ENCODE assay signal across 1 cellular context in the genomic region with DNA sequence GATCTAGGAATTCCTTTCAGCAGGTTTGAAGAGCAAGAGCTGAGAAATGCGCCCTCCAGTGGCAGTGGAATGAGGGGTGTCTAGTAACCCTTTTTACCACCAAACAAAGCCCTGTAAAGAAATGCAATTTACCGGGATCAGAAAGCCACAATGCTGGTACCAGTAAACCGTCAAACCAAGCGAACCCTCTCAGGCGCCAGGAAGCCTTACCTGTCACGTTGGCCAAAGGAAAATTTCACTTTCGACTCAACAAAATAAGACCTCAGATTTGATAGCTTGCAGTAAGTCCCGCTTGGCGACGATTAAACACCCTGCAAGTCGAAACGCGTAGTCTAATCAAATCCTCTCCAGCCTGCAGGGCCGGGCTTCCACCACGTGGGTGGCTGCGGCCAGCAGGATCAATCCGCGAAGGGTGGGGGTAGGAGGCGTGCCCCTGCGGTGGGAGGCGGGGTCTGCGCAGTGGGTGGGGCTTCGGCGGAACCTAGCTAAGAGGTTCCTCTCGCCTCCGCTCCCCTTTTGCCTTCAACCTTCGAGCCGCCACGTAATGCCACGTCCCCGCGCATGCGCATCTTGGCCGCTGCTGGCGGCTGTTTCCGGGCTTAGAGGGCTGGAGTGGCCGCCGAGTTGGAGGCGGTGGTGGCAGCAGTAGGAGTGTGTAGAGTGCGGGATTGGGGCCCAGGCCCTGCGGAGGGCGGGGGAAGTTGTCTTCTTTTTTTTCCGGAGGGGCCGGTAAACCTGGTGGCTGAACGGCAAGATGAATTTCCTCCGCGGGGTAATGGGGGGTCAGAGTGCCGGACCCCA.
TF ChIP-seq lines count a peak whose summit lies in the region.

A gene with protein sequence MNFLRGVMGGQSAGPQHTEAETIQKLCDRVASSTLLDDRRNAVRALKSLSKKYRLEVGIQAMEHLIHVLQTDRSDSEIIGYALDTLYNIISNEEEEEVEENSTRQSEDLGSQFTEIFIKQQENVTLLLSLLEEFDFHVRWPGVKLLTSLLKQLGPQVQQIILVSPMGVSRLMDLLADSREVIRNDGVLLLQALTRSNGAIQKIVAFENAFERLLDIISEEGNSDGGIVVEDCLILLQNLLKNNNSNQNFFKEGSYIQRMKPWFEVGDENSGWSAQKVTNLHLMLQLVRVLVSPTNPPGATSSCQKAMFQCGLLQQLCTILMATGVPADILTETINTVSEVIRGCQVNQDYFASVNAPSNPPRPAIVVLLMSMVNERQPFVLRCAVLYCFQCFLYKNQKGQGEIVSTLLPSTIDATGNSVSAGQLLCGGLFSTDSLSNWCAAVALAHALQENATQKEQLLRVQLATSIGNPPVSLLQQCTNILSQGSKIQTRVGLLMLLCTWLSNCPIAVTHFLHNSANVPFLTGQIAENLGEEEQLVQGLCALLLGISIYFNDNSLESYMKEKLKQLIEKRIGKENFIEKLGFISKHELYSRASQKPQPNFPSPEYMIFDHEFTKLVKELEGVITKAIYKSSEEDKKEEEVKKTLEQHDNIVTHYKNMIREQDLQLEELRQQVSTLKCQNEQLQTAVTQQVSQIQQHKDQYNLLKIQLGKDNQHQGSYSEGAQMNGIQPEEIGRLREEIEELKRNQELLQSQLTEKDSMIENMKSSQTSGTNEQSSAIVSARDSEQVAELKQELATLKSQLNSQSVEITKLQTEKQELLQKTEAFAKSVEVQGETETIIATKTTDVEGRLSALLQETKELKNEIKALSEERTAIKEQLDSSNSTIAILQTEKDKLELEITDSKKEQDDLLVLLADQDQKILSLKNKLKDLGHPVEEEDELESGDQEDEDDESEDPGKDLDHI (plus strand): TSS at position 512 of the 801 bp plus-strand sequence. CDS start 243 bp downstream, at position 755.

TF ChIP-seq in HepG2, 621 proteins besides CTCF, POLR2A, EP300 and RAD21 (continued from another document and continues in another):
- TF ChIP-seq ZNF703 (CRISPR knock-in tag; IDR thresholded peaks at IDR 0.05; ENCODE audit: borderline replicate concordance) (no peak; the same call in 1 of the 2 replicates), ZNF501 (CRISPR knock-in tag; IDR thresholded peaks at IDR 0.05) (peak; percentile 86), NFKB2 (CRISPR knock-in tag; IDR thresholded peaks at IDR 0.05; ENCODE audit: borderline replicate concordance) (peak; percentile 86; the same call in 1 of the 2 replicates), SIN3B (IDR thresholded peaks at IDR 0.05; ENCODE audit: low read length) (no peak), NFE2L1 (CRISPR knock-in tag; IDR thresholded peaks at IDR 0.05; ENCODE audit: borderline replicate concordance) (no peak), KLF6 (CRISPR knock-in tag; IDR thresholded peaks at IDR 0.05) (0 out of 2 replicates have a peak, but pooled peaks have one; percentile 12), HIVEP1 (CRISPR knock-in tag; IDR thresholded peaks at IDR 0.05) (peak; percentile 50; the same call in 1 of the 2 replicates), YEATS2 (CRISPR knock-in tag; IDR thresholded peaks at IDR 0.05; ENCODE audit: borderline replicate concordance) (peak; percentile 56; the same call in 1 of the 2 replicates), NKX3-1 (CRISPR knock-in tag; IDR thresholded peaks at IDR 0.05) (0 out of 2 replicates have a peak, but pooled peaks have one; percentile 31), ZNF780A (CRISPR knock-in tag; IDR thresholded peaks at IDR 0.05) (0 out of 2 replicates have a peak, but pooled peaks have one; percentile 3), GTF3A (CRISPR knock-in tag; conservative IDR thresholded peaks at IDR 0.05) (0 out of 2 replicates have a peak, but pooled peaks have one; percentile 14), FOXC1 (CRISPR knock-in tag; IDR thresholded peaks at IDR 0.05; ENCODE audit: borderline replicate concordance) (0 out of 2 replicates have a peak, but pooled peaks have one; percentile 53), ZNF543 (CRISPR knock-in tag; IDR thresholded peaks at IDR 0.05) (peak; percentile 74; the same call in 1 of the 2 replicates), ZNF615 (CRISPR knock-in tag; IDR thresholded peaks at IDR 0.05; ENCODE audit: borderline replicate concordance) (0 out of 2 replicates have a peak, but pooled peaks have one; percentile 29), SMAD1 (CRISPR knock-in tag; IDR thresholded peaks at IDR 0.05; ENCODE audit: borderline replicate concordance, low read depth) (0 out of 2 replicates have a peak, but pooled peaks have one; percentile 67), ZNF350 (CRISPR knock-in tag; IDR thresholded peaks at IDR 0.05; ENCODE audit: borderline replicate concordance, low read depth) (peak; percentile 94), ZNF772 (CRISPR knock-in tag; IDR thresholded peaks at IDR 0.05) (peak; percentile 52), PPARG (CRISPR knock-in tag; conservative IDR thresholded peaks at IDR 0.05) (peak; percentile 56; the same call in 1 of the 2 replicates), ZNF556 (CRISPR knock-in tag; IDR thresholded peaks at IDR 0.05; ENCODE audit: borderline replicate concordance) (peak; percentile 67; the same call in 1 of the 2 replicates), MIER3 (CRISPR knock-in tag; IDR thresholded peaks at IDR 0.05; ENCODE audit: borderline replicate concordance) (no peak), NR1H2 (CRISPR knock-in tag; IDR thresholded peaks at IDR 0.05; ENCODE audit: borderline replicate concordance, low read depth) (0 out of 2 replicates have a peak, but pooled peaks have one; percentile 71), NFIC (IDR thresholded peaks at IDR 0.05; ENCODE audit: low read length) (0 out of 2 replicates have a peak, but pooled peaks have one; percentile 6), GATAD1 (CRISPR knock-in tag; IDR thresholded peaks at IDR 0.05) (peak; percentile 46), AKAP8 (CRISPR knock-in tag; IDR thresholded peaks at IDR 0.05) (no peak), MYNN (CRISPR knock-in tag; IDR thresholded peaks at IDR 0.05; ENCODE audit: low read depth) (0 out of 2 replicates have a peak, but pooled peaks have one; percentile 21), RFX5 (IDR thresholded peaks at IDR 0.05; ENCODE audit: low read depth, low read length) (no peak), ZNF891 (CRISPR knock-in tag; IDR thresholded peaks at IDR 0.05) (peak; percentile 86; the same call in 1 of the 2 replicates), ZNF652 (CRISPR knock-in tag; IDR thresholded peaks at IDR 0.05; ENCODE audit: borderline replicate concordance, low read depth) (peak; percentile 70), ZNF34 (CRISPR knock-in tag; IDR thresholded peaks at IDR 0.05; ENCODE audit: borderline replicate concordance) (no peak; the same call in 1 of the 2 replicates), SNAPC2 (CRISPR knock-in tag; IDR thresholded peaks at IDR 0.05) (peak; percentile 60; the same call in 1 of the 2 replicates), ZNF317 (CRISPR knock-in tag; IDR thresholded peaks at IDR 0.05) (peak; percentile 61), ZEB1 (IDR thresholded peaks at IDR 0.05; ENCODE audit: insufficient replicate concordance, low read depth) (peak; percentile 29), PHF20 (CRISPR knock-in tag; IDR thresholded peaks at IDR 0.05) (0 out of 2 replicates have a peak, but pooled peaks have one; percentile 40)
- TF ChIP-seq, protein P1, sequence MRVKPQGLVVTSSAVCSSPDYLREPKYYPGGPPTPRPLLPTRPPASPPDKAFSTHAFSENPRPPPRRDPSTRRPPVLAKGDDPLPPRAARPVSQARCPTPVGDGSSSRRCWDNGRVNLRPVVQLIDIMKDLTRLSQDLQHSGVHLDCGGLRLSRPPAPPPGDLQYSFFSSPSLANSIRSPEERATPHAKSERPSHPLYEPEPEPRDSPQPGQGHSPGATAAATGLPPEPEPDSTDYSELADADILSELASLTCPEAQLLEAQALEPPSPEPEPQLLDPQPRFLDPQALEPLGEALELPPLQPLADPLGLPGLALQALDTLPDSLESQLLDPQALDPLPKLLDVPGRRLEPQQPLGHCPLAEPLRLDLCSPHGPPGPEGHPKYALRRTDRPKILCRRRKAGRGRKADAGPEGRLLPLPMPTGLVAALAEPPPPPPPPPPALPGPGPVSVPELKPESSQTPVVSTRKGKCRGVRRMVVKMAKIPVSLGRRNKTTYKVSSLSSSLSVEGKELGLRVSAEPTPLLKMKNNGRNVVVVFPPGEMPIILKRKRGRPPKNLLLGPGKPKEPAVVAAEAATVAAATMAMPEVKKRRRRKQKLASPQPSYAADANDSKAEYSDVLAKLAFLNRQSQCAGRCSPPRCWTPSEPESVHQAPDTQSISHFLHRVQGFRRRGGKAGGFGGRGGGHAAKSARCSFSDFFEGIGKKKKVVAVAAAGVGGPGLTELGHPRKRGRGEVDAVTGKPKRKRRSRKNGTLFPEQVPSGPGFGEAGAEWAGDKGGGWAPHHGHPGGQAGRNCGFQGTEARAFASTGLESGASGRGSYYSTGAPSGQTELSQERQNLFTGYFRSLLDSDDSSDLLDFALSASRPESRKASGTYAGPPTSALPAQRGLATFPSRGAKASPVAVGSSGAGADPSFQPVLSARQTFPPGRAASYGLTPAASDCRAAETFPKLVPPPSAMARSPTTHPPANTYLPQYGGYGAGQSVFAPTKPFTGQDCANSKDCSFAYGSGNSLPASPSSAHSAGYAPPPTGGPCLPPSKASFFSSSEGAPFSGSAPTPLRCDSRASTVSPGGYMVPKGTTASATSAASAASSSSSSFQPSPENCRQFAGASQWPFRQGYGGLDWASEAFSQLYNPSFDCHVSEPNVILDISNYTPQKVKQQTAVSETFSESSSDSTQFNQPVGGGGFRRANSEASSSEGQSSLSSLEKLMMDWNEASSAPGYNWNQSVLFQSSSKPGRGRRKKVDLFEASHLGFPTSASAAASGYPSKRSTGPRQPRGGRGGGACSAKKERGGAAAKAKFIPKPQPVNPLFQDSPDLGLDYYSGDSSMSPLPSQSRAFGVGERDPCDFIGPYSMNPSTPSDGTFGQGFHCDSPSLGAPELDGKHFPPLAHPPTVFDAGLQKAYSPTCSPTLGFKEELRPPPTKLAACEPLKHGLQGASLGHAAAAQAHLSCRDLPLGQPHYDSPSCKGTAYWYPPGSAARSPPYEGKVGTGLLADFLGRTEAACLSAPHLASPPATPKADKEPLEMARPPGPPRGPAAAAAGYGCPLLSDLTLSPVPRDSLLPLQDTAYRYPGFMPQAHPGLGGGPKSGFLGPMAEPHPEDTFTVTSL (CRISPR knock-in tag; IDR thresholded peaks at IDR 0.05; ENCODE audit: borderline replicate concordance) = peak; percentile 29; the same call in 1 of the 2 replicates
- TF ChIP-seq, protein P2, sequence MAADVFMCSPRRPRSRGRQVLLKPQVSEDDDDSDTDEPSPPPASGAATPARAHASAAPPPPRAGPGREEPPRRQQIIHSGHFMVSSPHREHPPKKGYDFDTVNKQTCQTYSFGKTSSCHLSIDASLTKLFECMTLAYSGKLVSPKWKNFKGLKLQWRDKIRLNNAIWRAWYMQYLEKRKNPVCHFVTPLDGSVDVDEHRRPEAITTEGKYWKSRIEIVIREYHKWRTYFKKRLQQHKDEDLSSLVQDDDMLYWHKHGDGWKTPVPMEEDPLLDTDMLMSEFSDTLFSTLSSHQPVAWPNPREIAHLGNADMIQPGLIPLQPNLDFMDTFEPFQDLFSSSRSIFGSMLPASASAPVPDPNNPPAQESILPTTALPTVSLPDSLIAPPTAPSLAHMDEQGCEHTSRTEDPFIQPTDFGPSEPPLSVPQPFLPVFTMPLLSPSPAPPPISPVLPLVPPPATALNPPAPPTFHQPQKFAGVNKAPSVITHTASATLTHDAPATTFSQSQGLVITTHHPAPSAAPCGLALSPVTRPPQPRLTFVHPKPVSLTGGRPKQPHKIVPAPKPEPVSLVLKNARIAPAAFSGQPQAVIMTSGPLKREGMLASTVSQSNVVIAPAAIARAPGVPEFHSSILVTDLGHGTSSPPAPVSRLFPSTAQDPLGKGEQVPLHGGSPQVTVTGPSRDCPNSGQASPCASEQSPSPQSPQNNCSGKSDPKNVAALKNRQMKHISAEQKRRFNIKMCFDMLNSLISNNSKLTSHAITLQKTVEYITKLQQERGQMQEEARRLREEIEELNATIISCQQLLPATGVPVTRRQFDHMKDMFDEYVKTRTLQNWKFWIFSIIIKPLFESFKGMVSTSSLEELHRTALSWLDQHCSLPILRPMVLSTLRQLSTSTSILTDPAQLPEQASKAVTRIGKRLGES (CRISPR knock-in tag; IDR thresholded peaks at IDR 0.05; ENCODE audit: borderline replicate concordance) = 0 out of 2 replicates have a peak, but pooled peaks have one; percentile 38
- TF ChIP-seq, protein P3, sequence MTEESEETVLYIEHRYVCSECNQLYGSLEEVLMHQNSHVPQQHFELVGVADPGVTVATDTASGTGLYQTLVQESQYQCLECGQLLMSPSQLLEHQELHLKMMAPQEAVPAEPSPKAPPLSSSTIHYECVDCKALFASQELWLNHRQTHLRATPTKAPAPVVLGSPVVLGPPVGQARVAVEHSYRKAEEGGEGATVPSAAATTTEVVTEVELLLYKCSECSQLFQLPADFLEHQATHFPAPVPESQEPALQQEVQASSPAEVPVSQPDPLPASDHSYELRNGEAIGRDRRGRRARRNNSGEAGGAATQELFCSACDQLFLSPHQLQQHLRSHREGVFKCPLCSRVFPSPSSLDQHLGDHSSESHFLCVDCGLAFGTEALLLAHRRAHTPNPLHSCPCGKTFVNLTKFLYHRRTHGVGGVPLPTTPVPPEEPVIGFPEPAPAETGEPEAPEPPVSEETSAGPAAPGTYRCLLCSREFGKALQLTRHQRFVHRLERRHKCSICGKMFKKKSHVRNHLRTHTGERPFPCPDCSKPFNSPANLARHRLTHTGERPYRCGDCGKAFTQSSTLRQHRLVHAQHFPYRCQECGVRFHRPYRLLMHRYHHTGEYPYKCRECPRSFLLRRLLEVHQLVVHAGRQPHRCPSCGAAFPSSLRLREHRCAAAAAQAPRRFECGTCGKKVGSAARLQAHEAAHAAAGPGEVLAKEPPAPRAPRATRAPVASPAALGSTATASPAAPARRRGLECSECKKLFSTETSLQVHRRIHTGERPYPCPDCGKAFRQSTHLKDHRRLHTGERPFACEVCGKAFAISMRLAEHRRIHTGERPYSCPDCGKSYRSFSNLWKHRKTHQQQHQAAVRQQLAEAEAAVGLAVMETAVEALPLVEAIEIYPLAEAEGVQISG (CRISPR knock-in tag; IDR thresholded peaks at IDR 0.05) = peak; percentile 65
- TF ChIP-seq, protein P4, sequence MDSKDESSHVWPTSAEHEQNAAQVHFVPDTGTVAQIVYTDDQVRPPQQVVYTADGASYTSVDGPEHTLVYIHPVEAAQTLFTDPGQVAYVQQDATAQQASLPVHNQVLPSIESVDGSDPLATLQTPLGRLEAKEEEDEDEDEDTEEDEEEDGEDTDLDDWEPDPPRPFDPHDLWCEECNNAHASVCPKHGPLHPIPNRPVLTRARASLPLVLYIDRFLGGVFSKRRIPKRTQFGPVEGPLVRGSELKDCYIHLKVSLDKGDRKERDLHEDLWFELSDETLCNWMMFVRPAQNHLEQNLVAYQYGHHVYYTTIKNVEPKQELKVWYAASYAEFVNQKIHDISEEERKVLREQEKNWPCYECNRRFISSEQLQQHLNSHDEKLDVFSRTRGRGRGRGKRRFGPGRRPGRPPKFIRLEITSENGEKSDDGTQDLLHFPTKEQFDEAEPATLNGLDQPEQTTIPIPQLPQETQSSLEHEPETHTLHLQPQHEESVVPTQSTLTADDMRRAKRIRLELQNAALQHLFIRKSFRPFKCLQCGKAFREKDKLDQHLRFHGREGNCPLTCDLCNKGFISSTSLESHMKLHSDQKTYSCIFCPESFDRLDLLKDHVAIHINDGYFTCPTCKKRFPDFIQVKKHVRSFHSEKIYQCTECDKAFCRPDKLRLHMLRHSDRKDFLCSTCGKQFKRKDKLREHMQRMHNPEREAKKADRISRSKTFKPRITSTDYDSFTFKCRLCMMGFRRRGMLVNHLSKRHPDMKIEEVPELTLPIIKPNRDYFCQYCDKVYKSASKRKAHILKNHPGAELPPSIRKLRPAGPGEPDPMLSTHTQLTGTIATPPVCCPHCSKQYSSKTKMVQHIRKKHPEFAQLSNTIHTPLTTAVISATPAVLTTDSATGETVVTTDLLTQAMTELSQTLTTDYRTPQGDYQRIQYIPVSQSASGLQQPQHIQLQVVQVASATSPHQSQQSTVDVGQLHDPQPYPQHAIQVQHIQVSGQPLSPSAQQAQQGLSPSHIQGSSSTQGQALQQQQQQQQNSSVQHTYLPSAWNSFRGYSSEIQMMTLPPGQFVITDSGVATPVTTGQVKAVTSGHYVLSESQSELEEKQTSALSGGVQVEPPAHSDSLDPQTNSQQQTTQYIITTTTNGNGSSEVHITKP (CRISPR knock-in tag; IDR thresholded peaks at IDR 0.05; ENCODE audit: low read depth) = peak; percentile 58; the same call in 1 of the 2 replicates
